Comparison of ENCODE assay signal across 17 cellular contexts in genomic region chr2:199336546-199336945, GRCh38.
DNase-seq lines count a peak whose midpoint lies in the region; FAIRE-seq and TF ChIP-seq lines count a peak whose summit lies in the region.
"Had no signal": no experiment of that assay in that cellular context is flagged by ENCODE, and none has a peak within 500 bp of the region (broad histone marks: within the 10 kb centered on the region; RNA-seq: fewer than 3 reads in every experiment).

No MANE protein-coding gene starts in this region.

- DNase-seq in H54 (ENCODE audit: insufficient read length, low spot score) (no peak), NCI-H524 treated with DMSO at 0.1 percent for 48 hours (lab: John Stamatoyannopoulos, UW) (peak; percentile 84), astrocyte of the hippocampus (ENCODE audit: low read depth, low spot score) (peak; percentile 40), smooth muscle cell (lab: John Stamatoyannopoulos, UW; ENCODE audit: unreplicated experiment) (no peak), OCI-M1 (lab: John Stamatoyannopoulos, UW) (no peak), NK-92 (lab: John Stamatoyannopoulos, UW; ENCODE audit: unreplicated experiment) (no peak)
- no peak for DNase-seq in T-helper 2 cell treated with Interferon-gamma antibody and Interleukin-4, amounts not matched to agents 5 μg/mL and 100 μg/mL, for 36 hours (ENCODE audit: low spot score)
- DNase-seq: C1 segment of cervical spinal cord; CD8-positive, alpha-beta memory T cell; DND-41; GDM1; H7; NCI-H1105 treated with DMSO at 0.1 percent for 48 hours; NCI-H1694; NCI-H2081 treated with DMSO at 0.1 percent for 48 hours; NCI-H446 treated with DMSO at 0.1 percent for 48 hours; NCI-H774 had no signal

- no peaks in the 10 kb centered on the region for H3K27me3 Mint-ChIP-seq in T-helper 2 cell treated with Interferon-gamma antibody and Interleukin-4, amounts not matched to agents 5 μg/mL and 100 μg/mL, for 36 hours (ENCODE audit: low read depth)
- H3K27me3 Mint-ChIP-seq: CD8-positive, alpha-beta memory T cell had no signal

- H4K20me1 ChIP-seq in smooth muscle cell (ENCODE audit: low read depth) = no peaks in the 10 kb centered on the region

- H3K27ac ChIP-seq in smooth muscle cell (ENCODE audit: low read depth) = no peak overlapping the region

- peak overlapping the region; percentile 3 for H3K4me2 ChIP-seq in smooth muscle cell

- no peaks in the 10 kb centered on the region for H3K27me3 ChIP-seq in smooth muscle cell (ENCODE audit: low read depth)

- no peaks in the 10 kb centered on the region for H3F3A ChIP-seq in smooth muscle cell (ENCODE audit: low read depth)

- H3K9ac ChIP-seq in smooth muscle cell (ENCODE audit: low read depth) = no peak overlapping the region

- no peak overlapping the region for H3K4me3 Mint-ChIP-seq in T-helper 2 cell treated with Interferon-gamma antibody and Interleukin-4, amounts not matched to agents 5 μg/mL and 100 μg/mL, for 36 hours
- H3K4me3 Mint-ChIP-seq: CD8-positive, alpha-beta memory T cell had no signal

- H3K27ac Mint-ChIP-seq in T-helper 2 cell treated with Interferon-gamma antibody and Interleukin-4, amounts not matched to agents 5 μg/mL and 100 μg/mL, for 36 hours = no peak overlapping the region
- H3K27ac Mint-ChIP-seq: CD8-positive, alpha-beta memory T cell had no signal

- 9% methylated on average over 2 of the region's 2 CpGs for WGBS in smooth muscle cell (ENCODE audit: low lambda C conversion rate)

- H3K9me3 Mint-ChIP-seq in T-helper 2 cell treated with Interferon-gamma antibody and Interleukin-4, amounts not matched to agents 5 μg/mL and 100 μg/mL, for 36 hours = no peaks in the 10 kb centered on the region

- no peaks in the 10 kb centered on the region for H3K4me1 Mint-ChIP-seq in T-helper 2 cell treated with Interferon-gamma antibody and Interleukin-4, amounts not matched to agents 5 μg/mL and 100 μg/mL, for 36 hours (ENCODE audit: low read depth)
- H3K4me1 Mint-ChIP-seq: CD8-positive, alpha-beta memory T cell had no signal

- no peaks in the 10 kb centered on the region for H3K9me3 ChIP-seq in smooth muscle cell (replicated peaks; ENCODE audit: low read depth)

- H3K36me3 Mint-ChIP-seq in T-helper 2 cell treated with Interferon-gamma antibody and Interleukin-4, amounts not matched to agents 5 μg/mL and 100 μg/mL, for 36 hours (ENCODE audit: low read depth) = no peaks in the 10 kb centered on the region
- H3K36me3 Mint-ChIP-seq: CD8-positive, alpha-beta memory T cell had no signal

- FAIRE-seq in H54 (lab: Jason Lieb, UNC) = peak; percentile 75

- no peaks in the 10 kb centered on the region for H3K36me3 ChIP-seq in smooth muscle cell (ENCODE audit: low read depth)

- no peak for TF ChIP-seq POLR2A in H54 (IDR thresholded peaks at IDR 0.05; ENCODE audit: low read depth, low read length)

- H3K4me1 ChIP-seq in smooth muscle cell (ENCODE audit: low read depth) = peaks cover 2% of the 10 kb centered on the region

- no peak for TF ChIP-seq CTCF in smooth muscle cell (IDR thresholded peaks at IDR 0.05; ENCODE audit: borderline replicate concordance, insufficient read depth, poor library complexity, severe bottlenecking)

- no peak overlapping the region for H3K4me3 ChIP-seq in smooth muscle cell

- H3K79me2 ChIP-seq in smooth muscle cell (ENCODE audit: low read depth) = no peaks in the 10 kb centered on the region

- no peak overlapping the region for H2AFZ ChIP-seq in smooth muscle cell (ENCODE audit: low read depth)

Comparison
In these comparisons a context has a peak if more than half of its experiments do, and no peak if none do; other contexts are left out.
1. DNase-seq: peak in NCI-H524 treated with DMSO at 0.1 percent for 48 hours (single experiment) and astrocyte of the hippocampus (single experiment); none in H54 (single experiment), smooth muscle cell (single experiment), OCI-M1 (single experiment), T-helper 2 cell treated with Interferon-gamma antibody and Interleukin-4, amounts not matched to agents 5 μg/mL and 100 μg/mL, for 36 hours (single experiment) and NK-92 (single experiment).